17 cellular contexts compared by ENCODE assay signal in the genomic region with DNA sequence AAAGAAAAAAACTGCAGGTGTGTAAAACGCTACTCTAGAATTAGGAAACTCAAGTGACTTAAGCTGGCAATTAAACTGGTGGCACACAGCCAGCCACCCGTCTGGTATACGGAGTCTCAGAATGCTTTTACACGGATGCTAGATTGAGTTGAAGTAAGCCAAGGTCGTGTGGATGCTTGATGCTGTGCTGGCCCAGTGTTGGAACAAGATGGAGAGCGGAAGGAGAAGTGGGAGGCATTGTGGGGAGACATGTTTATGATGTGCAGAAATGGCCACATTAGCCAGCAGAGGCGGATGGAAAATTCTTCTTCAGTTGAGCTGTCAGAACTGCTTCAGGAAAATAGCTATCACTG.
A peak's percentile ranks its signal among the peaks of the same experiment; 100 is the strongest.
DNase-seq lines count a peak whose midpoint lies in the region; ATAC-seq and TF ChIP-seq lines count a peak whose summit lies in the region.
"Had no signal": no experiment of that assay in that cellular context is flagged by ENCODE, and none has a peak within 500 bp of the region (broad histone marks: within the 10 kb centered on the region; RNA-seq: fewer than 3 reads in every experiment).

No MANE protein-coding gene starts in this region.

- no peak overlapping the region for H3K27ac Mint-ChIP-seq in CD14-positive monocyte
- H3K27ac Mint-ChIP-seq: H9, HFFc6 had no signal

- no peak overlapping the region for H3K4me3 Mint-ChIP-seq in CD14-positive monocyte
- H3K4me3 Mint-ChIP-seq: H9, HFFc6 had no signal

- H3K27me3 ChIP-seq in ovary, result no peaks in the 10 kb centered on the region

- no peak for TF ChIP-seq POLR2A in ovary (IDR thresholded peaks at IDR 0.05)

- H3K4me1 ChIP-seq in ovary (ENCODE audit: insufficient read depth), result no peaks in the 10 kb centered on the region

- no peaks in the 10 kb centered on the region for H3K36me3 ChIP-seq in ovary

- H3K36me3 Mint-ChIP-seq in CD14-positive monocyte, result no peaks in the 10 kb centered on the region

- ATAC-seq in Right ventricle myocardium superior (ENCODE audit: poor library complexity) (peak; percentile 72), left cardiac atrium (peak; percentile 55 to 84)
- ATAC-seq: Panc1 had no signal

- WGBS in ovary, 3 donors, result 20 to 38% (median 37%) methylated on average over 7 of the region's 7 CpGs

- H3K27me3 Mint-ChIP-seq in CD14-positive monocyte (ENCODE audit: low read depth in 3 of 3), result no peaks in the 10 kb centered on the region

- no peak overlapping the region for H3K27ac ChIP-seq in ovary
- H3K27ac ChIP-seq: C4-2B, GM23248 had no signal

- intact Hi-C loops in Right ventricle myocardium superior (cut with DNase I) (no loop called here), cardiac septum (cut with DNase I) (loop anchor here (10.0 kb wide), 2 partner anchors 236 to 456 kb away; no protein-coding TSS in a partner anchor), left cardiac atrium (cut with DNase I) (loop anchor here in 1 of 2 donors (10.0 kb wide), 2 partner anchors 216 to 456 kb away; no protein-coding TSS in a partner anchor), ovary (cut with DNase I) (no loop called here), CD14-positive monocyte (cut with micrococcal nuclease) (no loop called here)

- no peaks in the 10 kb centered on the region for H3K9me3 ChIP-seq in ovary

- peak; percentile 46 for DNase-seq in Right ventricle myocardium superior
- no peak for DNase-seq in cardiac septum (ENCODE audit: low spot score)
- DNase-seq in left cardiac atrium, result peak; percentile 25
- DNase-seq in ovary, result peak; percentile 8 to 36 (median 15)
- DNase-seq in CD14-positive monocyte (ENCODE audit: low spot score), result no peak
- no peak for DNase-seq in GF-D8 (lab: John Stamatoyannopoulos, UW)
- no peak for DNase-seq in kidney tubule cell (ENCODE audit: low spot score)
- DNase-seq: EL, GM23248, H9, HFFc6, Karpas-422, MV-4-11, NCI-H187, NCI-H748 treated with DMSO at 0.1 percent for 48 hours had no signal

- TF ChIP-seq EP300 in ovary (IDR thresholded peaks at IDR 0.05), result no peak

- H3K9me3 Mint-ChIP-seq in CD14-positive monocyte, result peaks cover 0 to 6% (median 2%) of the 10 kb centered on the region in 7 donors

- H3K4me3 ChIP-seq in ovary, result no peak overlapping the region
- H3K4me3 ChIP-seq: GM23248 had no signal

- H3K4me1 Mint-ChIP-seq in CD14-positive monocyte, result no peaks in the 10 kb centered on the region
- H3K4me1 Mint-ChIP-seq: H9 had no signal

- TF ChIP-seq CTCF in ovary (IDR thresholded peaks at IDR 0.05) (no peak), CD14-positive monocyte (IDR thresholded peaks at IDR 0.05) (no peak)

Comparison
In these comparisons a context has a peak if more than half of its experiments do, and no peak if none do; other contexts are left out.
1. DNase-seq: peak in Right ventricle myocardium superior (single experiment), left cardiac atrium (single experiment) and ovary (5 of 5); none in cardiac septum (single experiment), CD14-positive monocyte (single experiment), GF-D8 (single experiment) and kidney tubule cell (single experiment).